In the genomic region with DNA sequence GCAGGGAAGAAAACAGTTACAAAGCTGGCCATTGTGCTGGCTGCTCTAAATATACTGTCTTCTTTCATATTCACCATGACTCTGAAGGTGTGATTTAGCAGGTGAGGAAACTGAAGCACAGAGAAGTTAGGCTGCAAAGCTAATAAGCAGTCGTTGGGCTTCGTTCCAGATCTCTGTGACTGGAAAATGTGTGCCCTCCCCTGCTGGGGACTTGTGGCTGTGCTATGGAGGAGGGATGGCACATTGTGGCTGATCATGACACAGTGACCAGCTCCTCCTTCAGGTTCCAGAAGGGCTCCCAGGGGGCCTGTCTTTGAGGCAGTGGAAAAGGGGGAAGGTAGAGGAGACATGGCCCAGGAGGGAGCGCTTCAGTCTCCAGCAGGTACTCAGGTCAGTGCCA, we compare ENCODE assay signal across 13 cellular contexts. TPM values are rescaled to one million over a fixed set of nuclear protein-coding genes. Genes with fewer than 3 reads are reported as not detected.
DNase-seq lines count a peak whose midpoint lies in the region; ATAC-seq, FAIRE-seq and TF ChIP-seq lines count a peak whose summit lies in the region.
"Had no signal": no experiment of that assay in that cellular context is flagged by ENCODE, and none has a peak within 500 bp of the region (broad histone marks: within the 10 kb centered on the region; RNA-seq: fewer than 3 reads in every experiment).

No MANE protein-coding gene starts in this region.

- H3K4me1 Mint-ChIP-seq in astrocyte (ENCODE audit: low read depth, unreplicated experiment) = peaks cover 13% of the 10 kb centered on the region
- H3K4me1 Mint-ChIP-seq in stimulated activated naive B cell treated with anti-CD40 and anti-IgM and Interleukin-4, amounts not matched to agents 10 μg/mL and 1 μg/mL and 100 μg/mL, for 72 hours = peaks cover 56 to 95% of the 10 kb centered on the region in 2 donors

- H3K36me3 Mint-ChIP-seq in astrocyte (ENCODE audit: low read depth, unreplicated experiment) = no peaks in the 10 kb centered on the region
- H3K36me3 Mint-ChIP-seq in stimulated activated naive B cell treated with anti-CD40 and anti-IgM and Interleukin-4, amounts not matched to agents 10 μg/mL and 1 μg/mL and 100 μg/mL, for 72 hours = peaks cover 9 to 22% of the 10 kb centered on the region in 2 donors

- peak overlapping the region; percentile 36 for H3K27ac Mint-ChIP-seq in astrocyte (ENCODE audit: unreplicated experiment)
- peak overlapping the region; percentile 86 for H3K27ac Mint-ChIP-seq in stimulated activated naive B cell treated with anti-CD40 and anti-IgM and Interleukin-4, amounts not matched to agents 10 μg/mL and 1 μg/mL and 100 μg/mL, for 72 hours
- H3K27ac Mint-ChIP-seq: CD8-positive, alpha-beta T cell had no signal

- H3K27ac ChIP-seq in Karpas-422 (ENCODE audit: low read length) = peak overlapping the region; percentile 100
- H3K27ac ChIP-seq in astrocyte (ENCODE audit: low read depth, low read length) = no peak overlapping the region
- no peak overlapping the region for H3K27ac ChIP-seq in testis
- no peak overlapping the region for H3K27ac ChIP-seq in psoas muscle
- H3K27ac ChIP-seq: epithelial cell of prostate, suprapubic skin had no signal

- H4K20me1 ChIP-seq in Karpas-422 (ENCODE audit: insufficient read depth, low read depth, low read length) = peaks cover 8% of the 10 kb centered on the region; the same call in 1 of the 2 replicates
- H4K20me1 ChIP-seq in astrocyte (ENCODE audit: insufficient read depth, low read length) = peaks cover 52% of the 10 kb centered on the region

- DNase-seq in activated CD8-positive, alpha-beta memory T cell treated with anti-CD3 and anti-CD28 coated beads, Interleukin-2, amount 50 U/mL, for 48 hours = peak; percentile 49
- DNase-seq in activated CD8-positive, alpha-beta memory T cell treated with anti-CD3 and anti-CD28 coated beads for 24 hours = no peak
- DNase-seq in Karpas-422 (peak; percentile 72), astrocyte (ENCODE audit: low read depth) (no peak), testis (no peak), psoas muscle (no peak)
- peak; percentile 27 for DNase-seq in stimulated activated naive B cell treated with anti-CD40 and anti-IgM and Interleukin-4, amounts not matched to agents 10 μg/mL and 1 μg/mL and 100 μg/mL, for 72 hours
- DNase-seq: activated CD4-positive, CD25-positive, alpha-beta regulatory T cell treated with anti-CD3 and anti-CD28 coated beads, Interleukin-2, amount 50 U/mL, for 72 hours; CD8-positive, alpha-beta T cell; naive thymus-derived CD8-positive, alpha-beta T cell had no signal

- peak; percentile 13 to 17 for ATAC-seq in stimulated activated naive B cell treated with anti-CD40 and anti-IgM and Interleukin-4, amounts not matched to agents 10 μg/mL and 1 μg/mL and 100 μg/mL, for 72 hours (replicated peaks)
- ATAC-seq in GM21619 (IDR thresholded peaks at IDR 0.05; ENCODE audit: unreplicated experiment) (no peak), psoas muscle (no peak)
- ATAC-seq: CD8-positive, alpha-beta T cell; naive thymus-derived CD8-positive, alpha-beta T cell had no signal

- no peak for TF ChIP-seq POLR2A in testis (IDR thresholded peaks at IDR 0.05)

- H3K4me2 ChIP-seq in Karpas-422 (ENCODE audit: low read depth, low read length, poor library complexity, severe bottlenecking) (peak overlapping the region; percentile 95), astrocyte (ENCODE audit: low read length) (no peak overlapping the region)

- H3K9ac ChIP-seq in Karpas-422 (ENCODE audit: low read length) (peak overlapping the region; percentile 90), astrocyte (ENCODE audit: low read length) (no peak overlapping the region)

- no peaks in the 10 kb centered on the region for H3K9me2 ChIP-seq in Karpas-422 (replicated peaks; ENCODE audit: insufficient read depth, low read length)

- 77 to 79% methylated on average over 3 of the region's 3 CpGs for WGBS in testis, 2 donors
- WGBS in psoas muscle, 3 donors = 75 to 80% (median 78%) methylated on average over 3 of the region's 3 CpGs

- peaks cover 22% of the 10 kb centered on the region; the same call in 1 of the 2 replicates for H3K36me3 ChIP-seq in Karpas-422 (ENCODE audit: insufficient read depth, low read length)
- no peaks in the 10 kb centered on the region for H3K36me3 ChIP-seq in astrocyte (ENCODE audit: insufficient read depth, low read length)
- no peaks in the 10 kb centered on the region for H3K36me3 ChIP-seq in testis (ENCODE audit: low read depth, missing control alignments)
- H3K36me3 ChIP-seq in psoas muscle (ENCODE audit: insufficient read depth in 1 of 2, low read depth in 1 of 2) = no peaks in the 10 kb centered on the region
- H3K36me3 ChIP-seq: suprapubic skin had no signal

- H3K9me3 ChIP-seq in Karpas-422 (ENCODE audit: low read length) (no peaks in the 10 kb centered on the region), astrocyte (ENCODE audit: insufficient read depth, low read depth, low read length) (no peaks in the 10 kb centered on the region), testis (no peaks in the 10 kb centered on the region), psoas muscle (no peaks in the 10 kb centered on the region)
- H3K9me3 ChIP-seq: suprapubic skin had no signal

- H3K79me2 ChIP-seq in Karpas-422 (ENCODE audit: low read length) (peaks cover 77% of the 10 kb centered on the region), astrocyte (ENCODE audit: insufficient read depth, low read length) (peaks cover 53% of the 10 kb centered on the region)

- peaks cover 98% of the 10 kb centered on the region for H3K4me1 ChIP-seq in Karpas-422 (ENCODE audit: low read length)
- peaks cover 4% of the 10 kb centered on the region for H3K4me1 ChIP-seq in astrocyte (ENCODE audit: insufficient read depth, low read length)
- H3K4me1 ChIP-seq in testis = no peaks in the 10 kb centered on the region
- H3K4me1 ChIP-seq in psoas muscle = peaks cover 20% of the 10 kb centered on the region

- no peak for FAIRE-seq in astrocyte (lab: Jason Lieb, UNC)

- intact Hi-C loops in testis (cut with DNase I; ENCODE audit: low total_unique reads) (no loop called here), psoas muscle (cut with DNase I) (no loop called here)

- no peak overlapping the region for H3K4me3 Mint-ChIP-seq in astrocyte (ENCODE audit: unreplicated experiment)
- H3K4me3 Mint-ChIP-seq in stimulated activated naive B cell treated with anti-CD40 and anti-IgM and Interleukin-4, amounts not matched to agents 10 μg/mL and 1 μg/mL and 100 μg/mL, for 72 hours = peak overlapping the region; percentile 64 to 65
- H3K4me3 Mint-ChIP-seq: CD8-positive, alpha-beta T cell had no signal

- H2AFZ ChIP-seq in Karpas-422 (ENCODE audit: low read length) = no peak overlapping the region
- H2AFZ ChIP-seq in astrocyte (ENCODE audit: low read depth, low read length) = no peak overlapping the region

- TF ChIP-seq CTCF in astrocyte (IDR thresholded peaks at IDR 0.05; ENCODE audit: insufficient read depth, low read depth, low read length) (no peak), testis (IDR thresholded peaks at IDR 0.05) (no peak), psoas muscle (IDR thresholded peaks at IDR 0.05) (no peak)

- peaks cover 2% of the 10 kb centered on the region for H3K27me3 Mint-ChIP-seq in astrocyte (ENCODE audit: low read depth, unreplicated experiment)
- H3K27me3 Mint-ChIP-seq in stimulated activated naive B cell treated with anti-CD40 and anti-IgM and Interleukin-4, amounts not matched to agents 10 μg/mL and 1 μg/mL and 100 μg/mL, for 72 hours = no peaks in the 10 kb centered on the region
- H3K27me3 Mint-ChIP-seq: naive thymus-derived CD8-positive, alpha-beta T cell had no signal

- H3K9me3 Mint-ChIP-seq in astrocyte (ENCODE audit: unreplicated experiment) = no peaks in the 10 kb centered on the region
- H3K9me3 Mint-ChIP-seq in stimulated activated naive B cell treated with anti-CD40 and anti-IgM and Interleukin-4, amounts not matched to agents 10 μg/mL and 1 μg/mL and 100 μg/mL, for 72 hours = no peaks in the 10 kb centered on the region
- H3K9me3 Mint-ChIP-seq: CD8-positive, alpha-beta T cell; naive thymus-derived CD8-positive, alpha-beta T cell had no signal

- H3K27me3 ChIP-seq in Karpas-422 (ENCODE audit: low read length) = no peaks in the 10 kb centered on the region
- H3K27me3 ChIP-seq in astrocyte (ENCODE audit: insufficient read depth, low read length) = no peaks in the 10 kb centered on the region
- no peaks in the 10 kb centered on the region for H3K27me3 ChIP-seq in testis
- H3K27me3 ChIP-seq in psoas muscle (ENCODE audit: insufficient read depth in 3 of 3, low read length in 2 of 3) = no peaks in the 10 kb centered on the region
- H3K27me3 ChIP-seq: suprapubic skin had no signal

- H3K4me3 ChIP-seq in Karpas-422 (ENCODE audit: low read length) (peak overlapping the region; percentile 63), astrocyte (ENCODE audit: insufficient read depth, low read depth, low read length) (no peak overlapping the region), testis (no peak overlapping the region), psoas muscle (no peak overlapping the region)
- H3K4me3 ChIP-seq: suprapubic skin had no signal

RNA-seq across cellular contexts. Expression of gene PXK, which starts 19.2 kb away (rescaled TPM):
- 222 and 353 TPM in 2 replicates for total RNA-seq in Karpas-422 (2014; rRNA removed; shearing (Covaris generic); ENCODE audit: low replicate concordance)
- total RNA-seq in astrocyte (10.3 and 10.5 TPM in 2 replicates), testis (10 to 100 TPM; 29.3 to 31.3 TPM), psoas muscle (10 to 100 TPM; 15.5 to 17.5 (median 16.5) TPM)
- polyA plus RNA-seq in testis (ENCODE audit: insufficient read depth, low read depth, low replicate concordance) (28.8 TPM), psoas muscle (10 to 100 TPM in 1 of 3 donors, 1 to 10 TPM in 2; 3.4 to 14.7 (median 8.6) TPM)

RNA-seq across cellular contexts. Expression of gene HTD2, which starts 45.6 kb away (rescaled TPM):
- 5.4 and 19.9 TPM in 2 replicates for total RNA-seq in Karpas-422 (2014; rRNA removed; shearing (Covaris generic); ENCODE audit: low replicate concordance)
- total RNA-seq in astrocyte = 7.3 and 7.7 TPM in 2 replicates
- total RNA-seq in testis = 10 to 100 TPM; 14.6 to 15.1 TPM
- 16.4 TPM for polyA plus RNA-seq in testis (ENCODE audit: insufficient read depth, low read depth, low replicate concordance)
- total RNA-seq in psoas muscle = 10 to 100 TPM; 12.0 to 17.9 (median 15.8) TPM
- polyA plus RNA-seq in psoas muscle = 10 to 100 TPM; 10.9 to 37.0 (median 12.5) TPM

RNA-seq across cellular contexts. Expression of gene RPP14, which starts 45.9 kb away (rescaled TPM):
- 7.5 and 7.6 TPM in 2 replicates for total RNA-seq in Karpas-422 (2014; rRNA removed; shearing (Covaris generic); ENCODE audit: low replicate concordance)
- 19.0 and 22.2 TPM in 2 replicates for total RNA-seq in astrocyte
- total RNA-seq in testis = 10 to 100 TPM; 13.8 to 17.0 TPM
- 18.4 TPM for polyA plus RNA-seq in testis (ENCODE audit: insufficient read depth, low read depth, low replicate concordance)
- total RNA-seq in psoas muscle = 10 to 100 TPM; 24.9 to 35.0 (median 30.0) TPM
- 10 to 100 TPM; 17.3 to 36.6 (median 23.2) TPM for polyA plus RNA-seq in psoas muscle

Comparison
In these comparisons a context has a peak if more than half of its experiments do, and no peak if none do; other contexts are left out.
1. DNase-seq: peak in activated CD8-positive, alpha-beta memory T cell treated with anti-CD3 and anti-CD28 coated beads, Interleukin-2, amount 50 U/mL, for 48 hours (single experiment), Karpas-422 (single experiment) and stimulated activated naive B cell treated with anti-CD40 and anti-IgM and Interleukin-4, amounts not matched to agents 10 μg/mL and 1 μg/mL and 100 μg/mL, for 72 hours (single experiment); none in activated CD8-positive, alpha-beta memory T cell treated with anti-CD3 and anti-CD28 coated beads for 24 hours (single experiment), astrocyte (single experiment), testis (single experiment) and psoas muscle (0 of 2).
2. ATAC-seq: peak in stimulated activated naive B cell treated with anti-CD40 and anti-IgM and Interleukin-4, amounts not matched to agents 10 μg/mL and 1 μg/mL and 100 μg/mL, for 72 hours (2 of 2); none in GM21619 (single experiment) and psoas muscle (0 of 4).